In the genomic region with DNA sequence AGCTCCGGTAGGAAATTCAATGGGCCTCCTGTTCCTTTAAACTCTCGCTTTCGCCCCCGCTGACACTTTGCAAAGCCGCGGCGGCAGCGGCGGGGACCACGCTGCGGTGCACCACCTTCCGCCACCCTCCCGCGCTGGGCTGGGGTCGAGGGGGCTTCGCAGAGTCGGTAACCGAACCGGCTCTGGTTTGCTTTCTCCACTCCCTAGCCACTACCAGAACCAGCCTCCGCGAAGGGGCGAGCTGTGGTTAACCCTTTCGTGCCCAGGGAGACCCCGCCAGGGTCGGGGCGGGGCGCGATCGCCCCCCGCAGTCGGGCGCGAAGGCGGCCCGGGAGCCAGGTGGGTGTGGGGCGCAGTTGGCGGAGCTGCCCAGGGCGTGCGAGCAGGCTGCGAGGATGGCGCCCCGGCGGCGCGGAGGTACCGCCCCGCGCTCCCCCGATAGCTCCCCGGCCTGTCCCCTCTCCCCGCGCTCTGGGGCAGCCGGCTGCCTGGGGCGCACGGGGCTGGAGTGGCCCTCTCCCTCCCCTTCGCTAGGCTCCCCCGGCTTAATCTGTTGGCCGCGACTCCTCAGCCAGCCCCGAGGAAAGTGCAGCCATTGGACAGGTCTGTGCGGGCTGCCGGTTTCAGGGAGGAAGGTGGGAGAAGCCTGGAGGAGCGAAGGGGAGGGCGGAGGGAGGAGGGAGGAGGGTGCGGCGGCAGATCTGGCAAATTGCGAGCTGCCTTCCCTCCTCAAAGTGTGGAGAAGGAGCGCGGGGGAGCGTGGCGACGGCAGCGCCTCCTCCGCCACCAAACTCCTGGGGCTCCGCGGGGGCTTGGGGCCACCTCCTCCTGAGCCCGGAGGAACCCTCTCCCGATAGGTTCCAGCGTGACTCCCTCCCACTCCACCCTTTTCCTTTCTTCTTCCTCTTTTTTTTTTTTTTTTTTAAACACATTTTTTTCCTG, we compare ENCODE assay signal across 9 cellular contexts. TPM values are rescaled to one million over a fixed set of nuclear protein-coding genes. Genes with fewer than 3 reads are reported as not detected.
DNase-seq lines count a peak whose midpoint lies in the region; ATAC-seq, FAIRE-seq and TF ChIP-seq lines count a peak whose summit lies in the region.
"Had no signal": no experiment of that assay in that cellular context is flagged by ENCODE, and none has a peak within 500 bp of the region (broad histone marks: within the 10 kb centered on the region; RNA-seq: fewer than 3 reads in every experiment).

No MANE protein-coding gene starts in this region.

- no peaks in the 10 kb centered on the region for H3K79me2 ChIP-seq in HepG2 (ENCODE audit: insufficient read depth, low read length)

- H3K9me3 Mint-ChIP-seq in stimulated activated naive CD8-positive, alpha-beta T cell treated with anti-CD3 and anti-CD28 coated beads, Interleukin-15, amount 100 ng/mL, for 72 hours, result no peaks in the 10 kb centered on the region

- FAIRE-seq in HepG2 (lab: Jason Lieb, UNC), result no peak

- no peak for TF ChIP-seq POLR2A in HepG2 (IDR thresholded peaks at IDR 0.05; ENCODE audit: insufficient read depth in 1 of 2, low read depth in 2 of 2, low read length in 2 of 2)

- no peak overlapping the region for H3K27ac Mint-ChIP-seq in stimulated activated naive CD8-positive, alpha-beta T cell treated with anti-CD3 and anti-CD28 coated beads, Interleukin-15, amount 100 ng/mL, for 72 hours

- POLR2A ChIA-PET in HepG2 (lab: Yijun Ruan, JAX), result no interaction called here

- H3K4me3 ChIP-seq in dorsolateral prefrontal cortex (peak overlapping the region; percentile 70 to 92 (median 83)), HepG2 (replicated peaks in 1 of 3; ENCODE audit: insufficient read depth in 1 of 3, low read depth in 2 of 3, low read length in 3 of 3) (peak overlapping the region; percentile 41 to 64 (median 55); a peak in 5 of 6 replicates)

- no peaks in the 10 kb centered on the region for H3K36me3 ChIP-seq in HepG2 (replicated peaks in 1 of 2; ENCODE audit: control insufficient read depth in 1 of 2, insufficient read depth in 2 of 2, low read length in 2 of 2)

- peaks cover 53% of the 10 kb centered on the region for H3K27me3 Mint-ChIP-seq in stimulated activated naive CD8-positive, alpha-beta T cell treated with anti-CD3 and anti-CD28 coated beads, Interleukin-15, amount 100 ng/mL, for 72 hours

- ATAC-seq in HepG2, result peak; percentile 69
- ATAC-seq in stimulated activated naive CD8-positive, alpha-beta T cell treated with anti-CD3 and anti-CD28 coated beads, Interleukin-15, amount 100 ng/mL, for 72 hours, result peak; percentile 55

- peak in 7 of 56 donors; percentile 3 to 32 (median 9) for TF ChIP-seq CTCF in dorsolateral prefrontal cortex (IDR thresholded peaks at IDR 0.05 in 54 of 56, conservative IDR thresholded peaks at IDR 0.05 in 2 of 56; ENCODE audit: low read depth in 1 of 56, partially characterized antibody in 56 of 56)
- no peak for TF ChIP-seq CTCF in HepG2 (CRISPR knock-in tag; IDR thresholded peaks at IDR 0.05)

- CTCF ChIA-PET in HepG2 (lab: Yijun Ruan, JAX; ENCODE audit: low intra/inter-chr PET ratio, low total read pairs), result interaction anchor here (0.6 kb wide), 1 partner anchor 721 kb away, joined by 4 read pairs; no protein-coding TSS in a partner anchor

- H4K20me1 ChIP-seq in HepG2 (ENCODE audit: insufficient read depth, low read length), result peaks cover 3% of the 10 kb centered on the region; the same call in 1 of the 2 replicates

- DNase-seq in NCI-H2227 (lab: John Stamatoyannopoulos, UW; ENCODE audit: unreplicated experiment) (peak; percentile 6), NCI-H2227 treated with DMSO at 0.1 percent for 48 hours (lab: John Stamatoyannopoulos, UW) (no peak), NCI-H82 (lab: John Stamatoyannopoulos, UW) (peak; percentile 79), dorsolateral prefrontal cortex (peak; percentile 5 to 79 (median 68)), HepG2 (ENCODE audit: low spot score) (no peak), NCI-H1048 (lab: John Stamatoyannopoulos, UW) (no peak)
- no peak for DNase-seq in stimulated activated naive CD8-positive, alpha-beta T cell treated with anti-CD3 and anti-CD28 coated beads, Interleukin-15, amount 100 ng/mL, for 72 hours
- no peak for DNase-seq in activated CD4-positive, alpha-beta T cell treated with anti-CD3 and anti-CD28 coated beads, Interleukin-2, amount 50 U/mL, for 4 hours
- DNase-seq: DND-41 had no signal

- H3K9me3 ChIP-seq in HepG2 (ENCODE audit: low read length), result no peaks in the 10 kb centered on the region

- peak overlapping the region; percentile 63 to 75 for H3K4me3 Mint-ChIP-seq in stimulated activated naive CD8-positive, alpha-beta T cell treated with anti-CD3 and anti-CD28 coated beads, Interleukin-15, amount 100 ng/mL, for 72 hours

- no peak for TF ChIP-seq RAD21 in HepG2 (CRISPR knock-in tag; IDR thresholded peaks at IDR 0.05)

- no peak for TF ChIP-seq EP300 in HepG2 (IDR thresholded peaks at IDR 0.05; ENCODE audit: low read depth in 2 of 2, low read length in 2 of 2)
- TF ChIP-seq EP300 in HepG2 (CRISPR knock-in tag; IDR thresholded peaks at IDR 0.05; ENCODE audit: borderline replicate concordance), result no peak

- intact Hi-C loops in dorsolateral prefrontal cortex (cut with DNase I), result loop anchor here (5.0 to 10.0 kb wide), 6 partner anchors 77 to 472 kb away; no protein-coding TSS in a partner anchor
- intact Hi-C loops in HepG2 (cut with micrococcal nuclease; ENCODE audit: unreplicated experiment), result loop anchor here (5.0 kb wide), 1 partner anchor 952 kb away; no protein-coding TSS in a partner anchor

- BruUV-seq in HepG2 (replicated peaks; lab: Mats Ljungman, UMichigan), result no TSS peak

- 15% methylated on average over 69 of the region's 79 CpGs for WGBS in HepG2 (ENCODE audit: low lambda C conversion rate)

- no peaks in the 10 kb centered on the region for H3K27me3 ChIP-seq in dorsolateral prefrontal cortex
- H3K27me3 ChIP-seq in HepG2 (ENCODE audit: control insufficient read depth in 1 of 2, insufficient read depth in 2 of 2, low read length in 2 of 2), result peaks cover 3 to 25% of the 10 kb centered on the region in 2 experiments; a peak in 3 of 5 replicates

- peak overlapping the region; percentile 65 for H3K4me2 ChIP-seq in HepG2 (ENCODE audit: low read depth, low read length)

- H2AFZ ChIP-seq in HepG2 (ENCODE audit: low read length), result no peak overlapping the region

- in situ Hi-C loops in HepG2 (cut with HindIII; ENCODE audit: extremely low pct_ligation_motif_present, low pct_unique_long_range_greater_than_20kb), result no loop called here

- H3K9ac ChIP-seq in HepG2 (ENCODE audit: insufficient read depth, low read depth, low read length), result no peak overlapping the region

- H3K4me1 Mint-ChIP-seq in stimulated activated naive CD8-positive, alpha-beta T cell treated with anti-CD3 and anti-CD28 coated beads, Interleukin-15, amount 100 ng/mL, for 72 hours, result peaks cover 12% of the 10 kb centered on the region

- H3K4me1 ChIP-seq in HepG2 (ENCODE audit: insufficient read depth, low read length), result peaks cover 11% of the 10 kb centered on the region; the same call in 1 of the 2 replicates

- H3K27ac ChIP-seq in dorsolateral prefrontal cortex (peak overlapping the region; percentile 73 to 96 (median 92)), HepG2 (ENCODE audit: extremely low read length, insufficient read depth, low read length) (no peak overlapping the region)

TF ChIP-seq in HepG2, 621 proteins besides CTCF, POLR2A, EP300 and RAD21 (continues in another document):
- TF ChIP-seq ZNF263 (CRISPR knock-in tag; IDR thresholded peaks at IDR 0.05) (peak; percentile 47), AGO1 (IDR thresholded peaks at IDR 0.05; ENCODE audit: low read depth, low read length, poor library complexity, severe bottlenecking) (peak; percentile 57), CHD2 (IDR thresholded peaks at IDR 0.05; ENCODE audit: low read depth, low read length) (no peak)
- TF ChIP-seq, protein P1, sequence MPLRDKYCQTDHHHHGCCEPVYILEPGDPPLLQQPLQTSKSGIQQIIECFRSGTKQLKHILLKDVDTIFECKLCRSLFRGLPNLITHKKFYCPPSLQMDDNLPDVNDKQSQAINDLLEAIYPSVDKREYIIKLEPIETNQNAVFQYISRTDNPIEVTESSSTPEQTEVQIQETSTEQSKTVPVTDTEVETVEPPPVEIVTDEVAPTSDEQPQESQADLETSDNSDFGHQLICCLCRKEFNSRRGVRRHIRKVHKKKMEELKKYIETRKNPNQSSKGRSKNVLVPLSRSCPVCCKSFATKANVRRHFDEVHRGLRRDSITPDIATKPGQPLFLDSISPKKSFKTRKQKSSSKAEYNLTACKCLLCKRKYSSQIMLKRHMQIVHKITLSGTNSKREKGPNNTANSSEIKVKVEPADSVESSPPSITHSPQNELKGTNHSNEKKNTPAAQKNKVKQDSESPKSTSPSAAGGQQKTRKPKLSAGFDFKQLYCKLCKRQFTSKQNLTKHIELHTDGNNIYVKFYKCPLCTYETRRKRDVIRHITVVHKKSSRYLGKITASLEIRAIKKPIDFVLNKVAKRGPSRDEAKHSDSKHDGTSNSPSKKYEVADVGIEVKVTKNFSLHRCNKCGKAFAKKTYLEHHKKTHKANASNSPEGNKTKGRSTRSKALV (CRISPR knock-in tag; IDR thresholded peaks at IDR 0.05), result peak; percentile 61

RNA-seq across cellular contexts. Expression of a gene that starts 0.5 kb away (rescaled TPM):
- total RNA-seq in dorsolateral prefrontal cortex, result 10 to 100 TPM; 27.0 to 75.4 (median 44.9) TPM
- total RNA-seq in HepG2 (2016; rRNA removed; fragmentation: Illumina TruSeq; extraction: Trizol), result 1.7 and 2.1 TPM in 2 replicates
- total RNA-seq in HepG2 (2016; cell fraction: cytosol; rRNA removed; fragmentation: Illumina TruSeq; extraction: Trizol; ENCODE audit: low read depth), result 1.7 and 1.8 TPM in 2 replicates
- total RNA-seq in HepG2 (2016; cell fraction: insoluble cytoplasmic fraction; rRNA removed; fragmentation: Illumina TruSeq; extraction: Trizol), result 1.5 and 1.8 TPM in 2 replicates
- total RNA-seq in HepG2 (2016; cell fraction: membrane; rRNA removed; fragmentation: Illumina TruSeq; extraction: Trizol), result 1.4 and 1.6 TPM in 2 replicates
- total RNA-seq in HepG2 (2016; cell fraction: nucleus; rRNA removed; fragmentation: Illumina TruSeq; extraction: Trizol), result 4.5 and 4.6 TPM in 2 replicates
- 2.4 and 2.8 TPM in 2 replicates for polyA plus RNA-seq in HepG2 (2011; rRNA removed)
- 1.1 and 2.2 TPM in 2 replicates for polyA plus RNA-seq in HepG2 (2011; cell fraction: cytosol; rRNA removed)
- 3.3 and 4.0 TPM in 2 replicates for polyA plus RNA-seq in HepG2 (2011; cell fraction: nucleus; rRNA removed)
- 1.4 and 1.8 TPM in 2 replicates for polyA plus RNA-seq in HepG2 (2012)
- 0.11 and 0.20 TPM in 2 replicates for polyA plus RNA-seq in HepG2 (2016; cell fraction: cytosol; fragmentation: Illumina TruSeq; extraction: Trizol; ENCODE audit: low read depth)
- 0.60 and 1.0 TPM in 2 replicates for polyA plus RNA-seq in HepG2 (2016; cell fraction: insoluble cytoplasmic fraction; fragmentation: Illumina TruSeq; extraction: Trizol; ENCODE audit: low read depth)
- polyA plus RNA-seq in HepG2 (2016; cell fraction: membrane; fragmentation: Illumina TruSeq; extraction: Trizol; ENCODE audit: low read depth), result 0.44 and 0.47 TPM in 2 replicates
- 1.1 and 2.2 TPM in 2 replicates for polyA plus RNA-seq in HepG2 (2016; cell fraction: nucleus; fragmentation: Illumina TruSeq; extraction: Trizol; ENCODE audit: insufficient read depth, low read depth)
- polyA minus RNA-seq in HepG2 (2011; rRNA and poly(A)+ RNA removed; ENCODE audit: low replicate concordance), result 0.05 and 5.6 TPM in 2 replicates
- polyA minus RNA-seq in HepG2 (2011; cell fraction: cytosol; rRNA and poly(A)+ RNA removed), result 1.2 and 1.9 TPM in 2 replicates
- 16.4 and 22.1 TPM in 2 replicates for polyA minus RNA-seq in HepG2 (2011; cell fraction: nucleus; rRNA and poly(A)+ RNA removed)

Comparison
In these comparisons a context has a peak if more than half of its experiments do, and no peak if none do; other contexts are left out.
1. DNase-seq: peak in NCI-H2227 (single experiment), NCI-H82 (single experiment) and dorsolateral prefrontal cortex (10 of 10); none in NCI-H2227 treated with DMSO at 0.1 percent for 48 hours (single experiment), HepG2 (single experiment), stimulated activated naive CD8-positive, alpha-beta T cell treated with anti-CD3 and anti-CD28 coated beads, Interleukin-15, amount 100 ng/mL, for 72 hours (0 of 2), activated CD4-positive, alpha-beta T cell treated with anti-CD3 and anti-CD28 coated beads, Interleukin-2, amount 50 U/mL, for 4 hours (0 of 2) and NCI-H1048 (single experiment).
2. RNA of a gene that starts 0.5 kb away (total RNA-seq): 27.0 to 75.4 TPM in dorsolateral prefrontal cortex; 1.4 to 4.6 TPM in HepG2; every median in the first group is over 4 times any median in the second.